ENCODE assay signal across 8 cellular contexts in genomic region chr11:61966673-61967176, GRCh38. TPM values are rescaled to one million over a fixed set of nuclear protein-coding genes. Genes with fewer than 3 reads are reported as not detected.
DNase-seq lines count a peak whose midpoint lies in the region; FAIRE-seq and TF ChIP-seq lines count a peak whose summit lies in the region.

No MANE protein-coding gene starts in this region.

- DNase-seq in activated CD4-positive, alpha-beta T cell treated with anti-CD3 and anti-CD28 coated beads for 48 hours, result peak; percentile 47
- DNase-seq in activated CD4-positive, alpha-beta T cell treated with anti-CD3 and anti-CD28 coated beads, Interleukin-2, amount 50 U/mL, for 4 hours, result no peak
- DNase-seq in SK-N-MC (ENCODE audit: low read depth, low spot score) (no peak), choroid plexus epithelial cell (ENCODE audit: low read depth) (peak; percentile 55), type B pancreatic cell (ENCODE audit: extremely low spot score, unreplicated experiment) (peak; percentile 58), RCC 7860 (ENCODE audit: low spot score) (no peak), ACHN (no peak)

- FAIRE-seq in RCC 7860 (lab: Jason Lieb, UNC), result no peak

- H3K27me3 ChIP-seq in mucosa of rectum (ENCODE audit: control insufficient read depth in 2 of 2, insufficient read depth in 2 of 2, low read length in 2 of 2), result no peaks in the 10 kb centered on the region

- H3K36me3 ChIP-seq in SK-N-MC (ENCODE audit: insufficient read depth, low read length) (peaks cover 39% of the 10 kb centered on the region), mucosa of rectum (ENCODE audit: control insufficient read depth in 2 of 2, insufficient read depth in 2 of 2, low read length in 2 of 2) (peaks cover 28 to 37% of the 10 kb centered on the region in 2 donors)

- H3K4me1 Mint-ChIP-seq in type B pancreatic cell (ENCODE audit: unreplicated experiment), result peaks cover 40% of the 10 kb centered on the region

- peak overlapping the region; percentile 91 for H3K4me3 Mint-ChIP-seq in type B pancreatic cell

- H3K27ac ChIP-seq in SK-N-MC (peak overlapping the region; percentile 72), mucosa of rectum (ENCODE audit: low read depth in 2 of 2, low read length in 2 of 2) (peak overlapping the region; percentile 97 to 100)

- no peaks in the 10 kb centered on the region for H3K9me3 Mint-ChIP-seq in type B pancreatic cell

- H3K9me3 ChIP-seq in SK-N-MC (ENCODE audit: low read depth, low read length) (no peaks in the 10 kb centered on the region), mucosa of rectum (ENCODE audit: control insufficient read depth in 2 of 2, low read length in 2 of 2) (no peaks in the 10 kb centered on the region)

- peaks cover 42 to 50% of the 10 kb centered on the region in 2 donors for H3K4me1 ChIP-seq in mucosa of rectum (ENCODE audit: control insufficient read depth in 2 of 2, insufficient read depth in 2 of 2, low read length in 2 of 2)

- in situ Hi-C loops in ACHN (cut with HindIII; ENCODE audit: low pct_ligation_motif_present, low pct_unique_long_range_greater_than_20kb, low sequenced_read_pairs), result no loop called here

- H3K9ac ChIP-seq in SK-N-MC (ENCODE audit: insufficient read length), result peak overlapping the region; percentile 88
- H3K9ac ChIP-seq in mucosa of rectum (ENCODE audit: low read depth in 1 of 2, low read length in 2 of 2), result peak overlapping the region; percentile 97 to 98

- no peaks in the 10 kb centered on the region for H3K27me3 Mint-ChIP-seq in type B pancreatic cell

- no peak for TF ChIP-seq CTCF in choroid plexus epithelial cell (conservative IDR thresholded peaks at IDR 0.05; ENCODE audit: low read depth, low read length)
- no peak for TF ChIP-seq CTCF in type B pancreatic cell (conservative IDR thresholded peaks at IDR 0.05)

- H3K27ac Mint-ChIP-seq in type B pancreatic cell, result peak overlapping the region; percentile 93

- H3K4me3 ChIP-seq in SK-N-MC (peak overlapping the region; percentile 89), choroid plexus epithelial cell (ENCODE audit: low read depth, low read length) (peak overlapping the region; percentile 78), mucosa of rectum (ENCODE audit: low read length in 2 of 2) (peak overlapping the region; percentile 90 to 100)

- peaks cover 31% of the 10 kb centered on the region for H3K36me3 Mint-ChIP-seq in type B pancreatic cell

RNA-seq across cellular contexts. Expression of gene FTH1, which starts 0.7 kb away (rescaled TPM):
- total RNA-seq in type B pancreatic cell (ENCODE audit: low replicate concordance), result 1,346 and 2,108 TPM in 2 replicates

RNA-seq across cellular contexts. Expression of gene BEST1, which starts 16.6 kb away (rescaled TPM):
- 0.14 and 0.31 TPM in 2 replicates for total RNA-seq in type B pancreatic cell (ENCODE audit: low replicate concordance)

RNA-seq across cellular contexts. Expression of gene RAB3IL1, which starts 49.4 kb away (rescaled TPM):
- total RNA-seq in type B pancreatic cell (ENCODE audit: low replicate concordance), result 2.1 and 16.6 TPM in 2 replicates

Comparison
In these comparisons a context has a peak if more than half of its experiments do, and no peak if none do; other contexts are left out.
1. DNase-seq: peak in activated CD4-positive, alpha-beta T cell treated with anti-CD3 and anti-CD28 coated beads for 48 hours (single experiment), choroid plexus epithelial cell (single experiment) and type B pancreatic cell (single experiment); none in activated CD4-positive, alpha-beta T cell treated with anti-CD3 and anti-CD28 coated beads, Interleukin-2, amount 50 U/mL, for 4 hours (0 of 2), SK-N-MC (single experiment), RCC 7860 (single experiment) and ACHN (single experiment).
2. Peak in every context shown above with its lines, with median percentiles within 50 percentile points of each other: H3K4me3 ChIP-seq.